ENCODE assay signal across 18 cellular contexts in the genomic region with DNA sequence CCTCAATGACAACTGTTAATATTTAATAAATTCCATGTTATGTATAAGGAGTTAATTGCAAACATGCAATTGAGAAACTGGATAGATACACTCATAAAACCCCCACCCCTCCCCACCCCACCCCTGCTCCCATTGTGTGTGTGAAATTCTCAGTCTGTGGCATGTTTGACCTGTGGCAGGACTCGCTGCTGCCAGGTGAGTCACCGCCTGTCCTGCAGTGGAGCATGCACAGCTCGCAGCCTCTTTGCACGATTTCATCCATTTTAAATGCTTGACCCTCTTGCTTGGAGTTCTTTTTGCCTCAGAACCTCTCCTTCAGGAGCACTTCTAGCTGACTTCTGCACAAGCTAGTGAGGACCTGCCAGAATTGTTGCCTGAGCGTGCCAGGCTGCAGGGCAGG. TPM values are rescaled to one million over a fixed set of nuclear protein-coding genes. Genes with fewer than 3 reads are reported as not detected.
DNase-seq lines count a peak whose midpoint lies in the region; ATAC-seq and TF ChIP-seq lines count a peak whose summit lies in the region.
"Had no signal": no experiment of that assay in that cellular context is flagged by ENCODE, and none has a peak within 500 bp of the region (broad histone marks: within the 10 kb centered on the region; RNA-seq: fewer than 3 reads in every experiment).

No MANE protein-coding gene starts in this region.

- H4K20me1 ChIP-seq in PC-9 (ENCODE audit: insufficient read depth): peaks cover 7% of the 10 kb centered on the region; the same call in 1 of the 2 replicates

- H3K9me3 Mint-ChIP-seq in activated naive CD4-positive, alpha-beta T cell treated with anti-CD3 and anti-CD28 coated beads, Interleukin-2, amount 50 U/mL, for 72 hours: no peaks in the 10 kb centered on the region
- H3K9me3 Mint-ChIP-seq: endodermal cell, HFFc6, WTC11 had no signal

- no peak for TF ChIP-seq POLR2A in ovary (IDR thresholded peaks at IDR 0.05)

- intact Hi-C loops in PC-9 (cut with micrococcal nuclease; ENCODE audit: unreplicated experiment): no loop called here
- intact Hi-C loops in ovary (cut with DNase I): loop anchor here in 2 of 4 donors (5.0 kb wide), 2 partner anchors 112 to 122 kb away; no protein-coding TSS in a partner anchor

- H3F3A ChIP-seq in PC-9 (ENCODE audit: insufficient read depth, low read depth): peaks cover 19% of the 10 kb centered on the region

- ATAC-seq in activated naive CD4-positive, alpha-beta T cell treated with anti-CD3 and anti-CD28 coated beads, Interleukin-2, amount 50 U/mL, for 72 hours: no peak
- ATAC-seq: activated CD8-positive, alpha-beta memory T cell treated with anti-CD3 and anti-CD28 coated beads, Interleukin-2, amount 10 ng/mL, durations not matched to agents 7 days and 5 days; pancreas; SK-N-SH treated with all-trans-retinoic acid at 6 μM for 48 hours; WTC11 had no signal

- peaks cover 6% of the 10 kb centered on the region; the same call in 1 of the 2 replicates for H3K79me2 ChIP-seq in PC-9 (ENCODE audit: low read depth)

- no peaks in the 10 kb centered on the region for H3K36me3 Mint-ChIP-seq in activated naive CD4-positive, alpha-beta T cell treated with anti-CD3 and anti-CD28 coated beads, Interleukin-2, amount 50 U/mL, for 72 hours
- H3K36me3 Mint-ChIP-seq: activated CD8-positive, alpha-beta memory T cell treated with anti-CD3 and anti-CD28 coated beads, Interleukin-2, amount 10 ng/mL, durations not matched to agents 7 days and 5 days; WTC11 had no signal

- TF ChIP-seq EP300 in ovary (IDR thresholded peaks at IDR 0.05): no peak

- 0 out of 2 replicates have a peak overlapping the region, but pooled peaks have one; percentile 40 for H3K4me2 ChIP-seq in PC-9

- no peak for TF ChIP-seq CTCF in PC-9 (conservative IDR thresholded peaks at IDR 0.05)
- no peak for TF ChIP-seq CTCF in ovary (IDR thresholded peaks at IDR 0.05)

- POLR2A ChIA-PET in PC-9 (lab: Charles Lee; ENCODE audit: unreplicated experiment): interaction anchor here (0.5 kb wide), 1 partner anchor 219 kb away, joined by 4 read pairs; no protein-coding TSS in a partner anchor

- H3K27me3 ChIP-seq in PC-9 (ENCODE audit: insufficient read depth, low read depth) (no peaks in the 10 kb centered on the region), ovary (no peaks in the 10 kb centered on the region)
- H3K27me3 ChIP-seq: cardiac muscle cell, pancreas had no signal

- H3K9me2 ChIP-seq in PC-9 (ENCODE audit: insufficient read depth): no peaks in the 10 kb centered on the region

- peaks cover 21% of the 10 kb centered on the region for H3K4me1 ChIP-seq in PC-9 (replicated peaks; ENCODE audit: insufficient read depth)
- H3K4me1 ChIP-seq in ovary (ENCODE audit: insufficient read depth): peaks cover 5% of the 10 kb centered on the region

- no peak overlapping the region for H2AFZ ChIP-seq in PC-9

- DNase-seq in AG08395 (ENCODE audit: low spot score): peak; percentile 13
- peak; percentile 45 to 50 for DNase-seq in PC-9
- DNase-seq in iris pigment epithelial cell (ENCODE audit: low read depth): peak; percentile 21
- no peak for DNase-seq in ovary
- DNase-seq in NCI-H748 (lab: John Stamatoyannopoulos, UW; ENCODE audit: unreplicated experiment): no peak
- DNase-seq in activated naive CD4-positive, alpha-beta T cell treated with anti-CD3 and anti-CD28 coated beads, Interleukin-2, amount 50 U/mL, for 72 hours (ENCODE audit: low spot score in 2 of 2): no peak
- DNase-seq: activated CD8-positive, alpha-beta memory T cell treated with anti-CD3 and anti-CD28 coated beads, Interleukin-2, amount 10 ng/mL, durations not matched to agents 7 days and 5 days; activated naive CD4-positive, alpha-beta T cell; HFFc6; NCI-H1048; NCI-H2227 treated with DMSO at 0.1 percent for 48 hours had no signal

- H3K4me3 ChIP-seq in PC-9: no peak overlapping the region
- no peak overlapping the region for H3K4me3 ChIP-seq in ovary
- H3K4me3 ChIP-seq: cardiac muscle cell, pancreas, thoracic aorta had no signal

- 56 to 73% (median 57%) methylated on average over 5 of the region's 5 CpGs for WGBS in ovary, 3 donors

- CTCF ChIA-PET in PC-9 (lab: Charles Lee): interaction anchor here (0.8 to 1.4 kb wide), 2 partner anchors 129 to 132 kb away, joined by 3 to 9 read pairs; no protein-coding TSS in a partner anchor

- H3K9me3 ChIP-seq in PC-9 (ENCODE audit: insufficient read depth, low read depth) (no peaks in the 10 kb centered on the region), ovary (no peaks in the 10 kb centered on the region)
- H3K9me3 ChIP-seq: pancreas, thoracic aorta had no signal

- H3K36me3 ChIP-seq in PC-9 (ENCODE audit: low read depth) (no peaks in the 10 kb centered on the region), ovary (no peaks in the 10 kb centered on the region)
- H3K36me3 ChIP-seq: cardiac muscle cell, pancreas, thoracic aorta had no signal

- no peak overlapping the region for H3K27ac Mint-ChIP-seq in activated naive CD4-positive, alpha-beta T cell treated with anti-CD3 and anti-CD28 coated beads, Interleukin-2, amount 50 U/mL, for 72 hours
- H3K27ac Mint-ChIP-seq: activated CD8-positive, alpha-beta memory T cell treated with anti-CD3 and anti-CD28 coated beads, Interleukin-2, amount 10 ng/mL, durations not matched to agents 7 days and 5 days; endodermal cell; HFFc6 had no signal

- BruUV-seq in PC-9 (replicated peaks; lab: Mats Ljungman, UMichigan): no TSS peak

- H3K27ac ChIP-seq in PC-9 (no peak overlapping the region), ovary (no peak overlapping the region)
- H3K27ac ChIP-seq: cardiac muscle cell, pancreas, thoracic aorta had no signal

RNA-seq across cellular contexts. Expression of a gene that starts 5.3 kb away (rescaled TPM):
- total RNA-seq in PC-9 (2021) (131 TPM in 2 replicates), ovary (10 to 100 TPM; 33.7 to 90.9 (median 65.1) TPM)
- polyA plus RNA-seq in ovary: 10 to 100 TPM; 41.6 to 42.8 TPM
- total RNA-seq in activated naive CD4-positive, alpha-beta T cell treated with anti-CD3 and anti-CD28 coated beads, Interleukin-2, amount 50 U/mL, for 72 hours: 100 to 1,000 TPM; 137 to 164 TPM

RNA-seq across cellular contexts. Expression of a gene that starts 20.4 kb away (rescaled TPM):
- total RNA-seq in PC-9 (2021) (10.4 and 16.8 TPM in 2 replicates), ovary (10 to 100 TPM in 6 of 7 donors, 1 to 10 TPM in 1; 5.2 to 91.0 (median 17.3) TPM)
- 10 to 100 TPM in 1 of 2 donors, 1 to 10 TPM in 1; 3.5 to 31.3 TPM for polyA plus RNA-seq in ovary
- 10 to 100 TPM; 11.8 to 15.9 TPM for total RNA-seq in activated naive CD4-positive, alpha-beta T cell treated with anti-CD3 and anti-CD28 coated beads, Interleukin-2, amount 50 U/mL, for 72 hours

RNA-seq across cellular contexts. Expression of a gene that starts 20.5 kb away (rescaled TPM):
- total RNA-seq in PC-9 (2021): 46.7 and 48.6 TPM in 2 replicates
- total RNA-seq in ovary: 10 to 100 TPM; 15.9 to 37.6 (median 24.0) TPM
- polyA plus RNA-seq in ovary: 10 to 100 TPM; 16.3 to 26.2 TPM
- 10 to 100 TPM; 25.5 to 34.0 TPM for total RNA-seq in activated naive CD4-positive, alpha-beta T cell treated with anti-CD3 and anti-CD28 coated beads, Interleukin-2, amount 50 U/mL, for 72 hours

RNA-seq across cellular contexts. Expression of a gene that starts 50.6 kb away (rescaled TPM):
- total RNA-seq in PC-9 (2021) (1.0 TPM in 1 of 2 replicates, not detected in the other), ovary (1 to 10 TPM in 1 of 7 donors, under 1 TPM in 3, not detected in 3; 0.22 to 2.0 (median 0.31) TPM)
- polyA plus RNA-seq in ovary: under 1 TPM in 1 of 2 donors, not detected in 1; 0.77 TPM
- not detected for total RNA-seq in activated naive CD4-positive, alpha-beta T cell treated with anti-CD3 and anti-CD28 coated beads, Interleukin-2, amount 50 U/mL, for 72 hours
- total RNA-seq: frontal cortex, pancreas had no signal

RNA-seq across cellular contexts. Expression of a gene that starts 54.9 kb away (rescaled TPM):
- 20.4 and 24.2 TPM in 2 replicates for total RNA-seq in PC-9 (2021)
- 10 to 100 TPM; 14.5 to 38.5 (median 29.2) TPM for total RNA-seq in ovary
- 1 to 10 TPM; 4.7 to 9.4 TPM for polyA plus RNA-seq in ovary
- total RNA-seq in activated naive CD4-positive, alpha-beta T cell treated with anti-CD3 and anti-CD28 coated beads, Interleukin-2, amount 50 U/mL, for 72 hours: 10 to 100 TPM; 29.9 to 31.6 TPM

Comparison
In these comparisons a context has a peak if more than half of its experiments do, and no peak if none do; other contexts are left out.
1. DNase-seq: peak in AG08395 (single experiment), PC-9 (2 of 2) and iris pigment epithelial cell (single experiment); none in ovary (0 of 5), NCI-H748 (single experiment) and activated naive CD4-positive, alpha-beta T cell treated with anti-CD3 and anti-CD28 coated beads, Interleukin-2, amount 50 U/mL, for 72 hours (0 of 2).